Comparison of ENCODE assay signal across 8 cellular contexts in the genomic region with DNA sequence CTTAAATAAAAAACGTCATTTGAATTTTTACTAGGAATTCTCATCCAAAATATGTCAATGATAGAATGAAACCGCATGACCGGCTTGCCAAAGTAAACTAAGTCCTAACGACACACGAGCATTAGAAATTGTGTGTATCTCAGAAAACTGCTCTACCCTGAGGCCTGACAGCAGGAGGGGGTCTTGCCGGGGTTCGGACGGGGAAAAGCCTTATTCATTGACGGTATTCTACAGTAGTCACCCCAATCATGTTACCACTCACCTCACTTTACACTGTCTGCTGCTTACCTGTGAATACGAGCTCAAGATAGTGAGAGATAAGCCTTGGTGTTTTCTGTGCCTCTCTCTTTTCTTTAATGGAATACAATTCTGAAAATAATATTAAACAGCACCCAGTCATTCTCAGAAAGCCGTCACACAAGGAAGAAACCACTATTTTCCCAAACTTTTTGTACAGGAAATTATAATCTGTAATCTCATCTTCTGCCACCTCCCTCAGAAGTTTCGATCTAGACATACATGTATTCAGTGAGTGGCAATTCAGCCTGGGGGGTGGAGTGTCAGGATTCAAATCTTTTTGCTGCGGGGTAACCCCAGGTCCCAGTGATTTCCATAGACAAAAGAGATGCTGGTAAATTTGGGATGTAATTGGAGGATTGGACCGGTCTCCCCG. TPM values are rescaled to one million over a fixed set of nuclear protein-coding genes. Genes with fewer than 3 reads are reported as not detected.
A peak's percentile ranks its signal among the peaks of the same experiment; 100 is the strongest.
DNase-seq lines count a peak whose midpoint lies in the region; ATAC-seq and TF ChIP-seq lines count a peak whose summit lies in the region.

No MANE protein-coding gene starts in this region.

- DNase-seq in heart left ventricle = no peak
- DNase-seq in cardiac septum (ENCODE audit: low spot score) = no peak
- DNase-seq in SJSA1 (ENCODE audit: low read depth in 1 of 2, low spot score in 2 of 2) = no peak
- no peak for DNase-seq in tibial artery
- no peak for DNase-seq in NCI-H526 (lab: John Stamatoyannopoulos, UW)
- DNase-seq in GM13976 (ENCODE audit: low spot score) = no peak
- no peak for DNase-seq in mesendoderm

- TF ChIP-seq POLR2A in heart left ventricle (IDR thresholded peaks at IDR 0.05) = no peak

- H4K5ac ChIP-seq in mesendoderm (ENCODE audit: low read length) = no peak overlapping the region

- 58 to 63% (median 61%) methylated on average over 15 of the region's 15 CpGs for WGBS in heart left ventricle, 4 donors
- WGBS in mesendoderm (ENCODE audit: extremely low coverage, insufficient coverage, low lambda C conversion rate) = no CpG with 5 or more reads among the region's 15 CpGs

- intact Hi-C loops in heart left ventricle (cut with DNase I) = loop anchor here (1.0 to 10.0 kb wide), 20 partner anchors 82 to 840 kb away; no protein-coding TSS in a partner anchor
- intact Hi-C loops in cardiac septum (cut with DNase I) = loop anchor here (5.0 kb wide), 1 partner anchor 317 kb away; no protein-coding TSS in a partner anchor
- intact Hi-C loops in tibial artery (cut with DNase I; ENCODE audit: low total_unique reads) = no loop called here

- H2BK15ac ChIP-seq in mesendoderm (replicated peaks; ENCODE audit: low read depth) = no peak overlapping the region

- no peak overlapping the region for H3K9ac ChIP-seq in iPS-15b (ENCODE audit: low read depth, low read length)
- H3K9ac ChIP-seq in mesendoderm (ENCODE audit: low read length) = no peak overlapping the region

- no peak overlapping the region for H2BK5ac ChIP-seq in mesendoderm (ENCODE audit: low read length)

- H3K23ac ChIP-seq in mesendoderm (ENCODE audit: low read length) = no peak overlapping the region

- no peak overlapping the region for H3K18ac ChIP-seq in mesendoderm (ENCODE audit: low read length)

- H2AK5ac ChIP-seq in mesendoderm (ENCODE audit: low read length) = no peak overlapping the region

- no peak overlapping the region for H3K4ac ChIP-seq in mesendoderm (ENCODE audit: low read depth, low read length)

- in situ Hi-C loops in GM13976 (cut with MboI; ENCODE audit: low sequenced_read_pairs, unreplicated experiment) = loop anchor here (10.0 to 25.0 kb wide), 3 partner anchors 420 to 852 kb away; a partner anchor contains a TSS

- H3K27me3 ChIP-seq in heart left ventricle (no peaks in the 10 kb centered on the region), SJSA1 (replicated peaks) (no peaks in the 10 kb centered on the region), iPS-15b (ENCODE audit: control insufficient read depth, insufficient read depth, low read length) (peaks cover 37% of the 10 kb centered on the region), tibial artery (peaks cover 0 to 18% of the 10 kb centered on the region in 2 donors), mesendoderm (ENCODE audit: insufficient read depth, low read length, poor library complexity) (peaks cover 4% of the 10 kb centered on the region)

- no peaks in the 10 kb centered on the region for H3K79me1 ChIP-seq in mesendoderm (ENCODE audit: low read length)

- H3K4me3 ChIP-seq in heart left ventricle = peak overlapping the region; percentile 70 to 96 (median 86)
- peak overlapping the region; percentile 61 for H3K4me3 ChIP-seq in SJSA1
- peak overlapping the region; percentile 76 for H3K4me3 ChIP-seq in iPS-15b (ENCODE audit: low read depth, low read length)
- peak overlapping the region; percentile 55 to 59 for H3K4me3 ChIP-seq in tibial artery
- H3K4me3 ChIP-seq in mesendoderm (ENCODE audit: low read length) = no peak overlapping the region

- H3K4me1 ChIP-seq in heart left ventricle (peaks cover 4 to 56% (median 38%) of the 10 kb centered on the region in 12 donors), SJSA1 (replicated peaks) (peaks cover 53% of the 10 kb centered on the region), iPS-15b (ENCODE audit: control insufficient read depth, insufficient read depth, low read length) (no peaks in the 10 kb centered on the region), tibial artery (peaks cover 0 to 41% (median 32%) of the 10 kb centered on the region in 4 donors), mesendoderm (ENCODE audit: control insufficient read depth, low read depth, low read length) (peaks cover 2% of the 10 kb centered on the region)

- H3K4me2 ChIP-seq in mesendoderm (ENCODE audit: low read length) = no peak overlapping the region

- no peak overlapping the region for H4K8ac ChIP-seq in mesendoderm (ENCODE audit: low read depth, low read length)

- H3K36me3 ChIP-seq in heart left ventricle (peaks cover 0 to 8% (median 0%) of the 10 kb centered on the region in 9 donors), SJSA1 (peaks cover 21% of the 10 kb centered on the region), iPS-15b (ENCODE audit: control insufficient read depth, insufficient read depth, low read length) (no peaks in the 10 kb centered on the region), tibial artery (no peaks in the 10 kb centered on the region), mesendoderm (ENCODE audit: control insufficient read depth, insufficient read depth, low read length) (no peaks in the 10 kb centered on the region)

- TF ChIP-seq CTCF in heart left ventricle (IDR thresholded peaks at IDR 0.05) (no peak), tibial artery (IDR thresholded peaks at IDR 0.05) (no peak), GM13976 (IDR thresholded peaks at IDR 0.05; ENCODE audit: borderline replicate concordance, control extremely low read depth, extremely low read depth, insufficient read depth, missing control alignments) (no peak)

- H2BK120ac ChIP-seq in mesendoderm (ENCODE audit: low read depth, low read length) = no peak overlapping the region

- H3K9me3 ChIP-seq in heart left ventricle (no peaks in the 10 kb centered on the region), SJSA1 (replicated peaks) (no peaks in the 10 kb centered on the region), iPS-15b (ENCODE audit: control insufficient read depth, insufficient read depth, low read length) (no peaks in the 10 kb centered on the region), tibial artery (no peaks in the 10 kb centered on the region)

- H3K79me2 ChIP-seq in mesendoderm (ENCODE audit: control insufficient read depth, insufficient read depth, low read length) = no peaks in the 10 kb centered on the region

- H3K56ac ChIP-seq in mesendoderm (ENCODE audit: low read length) = no peak overlapping the region

- ATAC-seq in heart left ventricle = no peak

- H3K27ac ChIP-seq in heart left ventricle (peak overlapping the region in 11 of 12 donors; percentile 43 to 94 (median 90)), SJSA1 (no peak overlapping the region), tibial artery (peak overlapping the region; percentile 47 to 77), mesendoderm (ENCODE audit: low read depth, low read length) (no peak overlapping the region)

RNA-seq across cellular contexts. Expression of a gene that starts 0.5 kb away (rescaled TPM):
- 10 to 100 TPM; 10.5 to 34.8 (median 15.5) TPM for total RNA-seq in heart left ventricle
- 10 to 100 TPM in 1 of 2 donors, 1 to 10 TPM in 1; 7.5 to 23.1 TPM for polyA plus RNA-seq in heart left ventricle
- total RNA-seq in cardiac septum = 33.9 TPM
- total RNA-seq in SJSA1 (2014; rRNA removed; shearing (Covaris generic)) = 14.2 and 17.6 TPM in 2 replicates
- polyA plus RNA-seq in mesendoderm (2013, experiment 1 of 2) = 6.2 TPM
- polyA plus RNA-seq in mesendoderm (2013, experiment 2 of 2) = 5.9 TPM

RNA-seq across cellular contexts. Expression of a gene that starts 13.2 kb away (rescaled TPM):
- total RNA-seq in heart left ventricle (10 to 100 TPM; 13.7 to 22.2 (median 18.9) TPM), cardiac septum (21.3 TPM)
- 10 to 100 TPM in 1 of 2 donors, 1 to 10 TPM in 1; 9.6 to 26.9 TPM for polyA plus RNA-seq in heart left ventricle
- 20.6 and 36.3 TPM in 2 replicates for total RNA-seq in SJSA1 (2014; rRNA removed; shearing (Covaris generic))
- polyA plus RNA-seq in mesendoderm (2013, experiment 1 of 2) = 40.6 TPM
- 42.2 TPM for polyA plus RNA-seq in mesendoderm (2013, experiment 2 of 2)

RNA-seq across cellular contexts. Expression of a gene that starts 52.0 kb away (rescaled TPM):
- total RNA-seq in heart left ventricle (1 to 10 TPM; 3.8 to 8.5 (median 4.7) TPM), cardiac septum (5.7 TPM)
- 1 to 10 TPM; 6.5 to 7.5 TPM for polyA plus RNA-seq in heart left ventricle
- 12.2 and 18.2 TPM in 2 replicates for total RNA-seq in SJSA1 (2014; rRNA removed; shearing (Covaris generic))
- polyA plus RNA-seq in mesendoderm (2013, experiment 1 of 2) = 5.0 TPM
- polyA plus RNA-seq in mesendoderm (2013, experiment 2 of 2) = 5.0 TPM

Comparison
In these comparisons a context has a peak if more than half of its experiments do, and no peak if none do; other contexts are left out.
1. H3K27ac ChIP-seq: peak in heart left ventricle (11 of 12) and tibial artery (2 of 2); none in SJSA1 (single experiment) and mesendoderm (single experiment).